In genomic region chr3:27885641-27886040, GRCh38 we compare ENCODE assay signal across 20 cellular contexts.
"Had no signal": no experiment of that assay in that cellular context is flagged by ENCODE, and none has a peak within 500 bp of the region (broad histone marks: within the 10 kb centered on the region; RNA-seq: fewer than 3 reads in every experiment).

No MANE protein-coding gene starts in this region.

- H3K36me3 ChIP-seq: gastrocnemius medialis, heart right ventricle, right lobe of liver, tibial nerve had no signal

- H3K9me3 Mint-ChIP-seq: central memory CD8-positive, alpha-beta T cell; mesothelial cell of epicardium; nephron; stimulated activated memory B cell treated with anti-CD40 and anti-IgM and Interleukin-4, amounts not matched to agents 10 μg/mL and 1 μg/mL and 100 μg/mL, for 72 hours had no signal

- ATAC-seq: esophagus mucosa; gastrocnemius medialis; heart right ventricle; left lobe of liver; psoas muscle; right lobe of liver; stimulated activated memory B cell treated with anti-CD40 and anti-IgM and Interleukin-4, amounts not matched to agents 10 μg/mL and 1 μg/mL and 100 μg/mL, for 72 hours had no signal

- H3K9me3 ChIP-seq: gastrocnemius medialis, heart right ventricle, psoas muscle, right lobe of liver, tibial nerve had no signal

- H3K36me3 Mint-ChIP-seq: mesothelial cell of epicardium; stimulated activated memory B cell treated with anti-CD40 and anti-IgM and Interleukin-4, amounts not matched to agents 10 μg/mL and 1 μg/mL and 100 μg/mL, for 72 hours had no signal

- H3K27me3 Mint-ChIP-seq: central memory CD8-positive, alpha-beta T cell; stimulated activated naive CD8-positive, alpha-beta T cell treated with anti-CD3 and anti-CD28 coated beads, Interleukin-15, Interleukin-2, amounts not matched to agents 100 ng/mL and 50 ng/mL, for 24 hours had no signal

- H3K27ac ChIP-seq: dorsolateral prefrontal cortex, gastrocnemius medialis, heart right ventricle, psoas muscle, right lobe of liver, tibial nerve had no signal

- H3K4me1 ChIP-seq: gastrocnemius medialis, psoas muscle, right lobe of liver had no signal

- H3K27ac Mint-ChIP-seq: mesothelial cell of epicardium; nephron; stimulated activated memory B cell treated with anti-CD40 and anti-IgM and Interleukin-4, amounts not matched to agents 10 μg/mL and 1 μg/mL and 100 μg/mL, for 72 hours; stimulated activated naive CD8-positive, alpha-beta T cell treated with anti-CD3 and anti-CD28 coated beads, Interleukin-15, Interleukin-2, amounts not matched to agents 100 ng/mL and 50 ng/mL, for 24 hours had no signal

- H3K27me3 ChIP-seq: gastrocnemius medialis, right lobe of liver, tibial nerve had no signal

- H3K4me3 Mint-ChIP-seq: central memory CD8-positive, alpha-beta T cell; mesothelial cell of epicardium; nephron; stimulated activated memory B cell treated with anti-CD40 and anti-IgM and Interleukin-4, amounts not matched to agents 10 μg/mL and 1 μg/mL and 100 μg/mL, for 72 hours; stimulated activated naive CD8-positive, alpha-beta T cell treated with anti-CD3 and anti-CD28 coated beads, Interleukin-15, Interleukin-2, amounts not matched to agents 100 ng/mL and 50 ng/mL, for 24 hours had no signal

- H3K4me1 Mint-ChIP-seq: mesothelial cell of epicardium, nephron had no signal

- H3K4me3 ChIP-seq: dorsolateral prefrontal cortex, gastrocnemius medialis, heart right ventricle, psoas muscle, right lobe of liver, tibial nerve had no signal

- DNase-seq: cortex of kidney; dorsolateral prefrontal cortex; effector CD8-positive, alpha-beta T cell; gastrocnemius medialis; heart right ventricle; hypothalamus; islet precursor cell; mammary epithelial cell; psoas muscle; retina; right lobe of liver; stimulated activated CD4-positive, alpha-beta T cell treated with anti-CD3 and anti-CD28 coated beads, Interleukin-4, amount 100 ng/mL, for 1 hour had no signal
